ENCODE assay signal across 8 cellular contexts in genomic region chr5:73565969-73566547, GRCh38. TPM values are rescaled to one million over a fixed set of nuclear protein-coding genes. Genes with fewer than 3 reads are reported as not detected.
DNase-seq lines count a peak whose midpoint lies in the region; ATAC-seq, FAIRE-seq and TF ChIP-seq lines count a peak whose summit lies in the region.

No MANE protein-coding gene starts in this region.

- no peaks in the 10 kb centered on the region for H3K9me3 Mint-ChIP-seq in naive thymus-derived CD8-positive, alpha-beta T cell

- H3K9me3 ChIP-seq in ES-I3 (ENCODE audit: control insufficient read depth, insufficient read depth, low read length) = no peaks in the 10 kb centered on the region

- no peak for ATAC-seq in naive thymus-derived CD8-positive, alpha-beta T cell
- ATAC-seq in HG03520 (IDR thresholded peaks at IDR 0.05; ENCODE audit: unreplicated experiment) = no peak

- no peak for FAIRE-seq in bronchial epithelial cell (lab: Jason Lieb, UNC)

- H3K4me3 Mint-ChIP-seq in naive thymus-derived CD8-positive, alpha-beta T cell = peak overlapping the region; percentile 89 to 100 (median 98)

- peak overlapping the region; percentile 81 for H3K4me3 ChIP-seq in bronchial epithelial cell (ENCODE audit: low read depth, low read length)

- peaks cover 0 to 3% (median 0%) of the 10 kb centered on the region in 5 donors for H3K27me3 Mint-ChIP-seq in naive thymus-derived CD8-positive, alpha-beta T cell

- H3K9ac ChIP-seq in ES-I3 (ENCODE audit: low read depth, low read length) = peak overlapping the region; percentile 91

- H3K4me1 ChIP-seq in ES-I3 (ENCODE audit: insufficient read depth, low read length) = no peaks in the 10 kb centered on the region

- peak overlapping the region; percentile 97 to 100 (median 99) for H3K27ac Mint-ChIP-seq in naive thymus-derived CD8-positive, alpha-beta T cell

- no peak for TF ChIP-seq CTCF in bronchial epithelial cell (IDR thresholded peaks at IDR 0.05; ENCODE audit: insufficient read depth, low read length, severe bottlenecking)

- POLR2A ChIA-PET in naive thymus-derived CD8-positive, alpha-beta T cell (lab: Charles Lee) = interaction anchor here (3.0 kb wide), 1 partner anchor 68 kb away, joined by 36 read pairs; the partner anchor contains the start of gene BTF3

- DNase-seq in HT-29 (ENCODE audit: low spot score) (peak; percentile 14), bronchial epithelial cell (ENCODE audit: low read depth) (no peak), iPS-NIHi11 (ENCODE audit: low spot score) (no peak), pons (ENCODE audit: low spot score) (no peak), occipital lobe (lab: John Stamatoyannopoulos, UW) (no peak)
- no peak for DNase-seq in naive thymus-derived CD8-positive, alpha-beta T cell

- H3K36me3 Mint-ChIP-seq in naive thymus-derived CD8-positive, alpha-beta T cell = peaks cover 4 to 41% (median 12%) of the 10 kb centered on the region in 3 donors

- no peaks in the 10 kb centered on the region for H3K27me3 ChIP-seq in bronchial epithelial cell (ENCODE audit: control insufficient read depth, insufficient read depth, low read length)

- H3K36me3 ChIP-seq in ES-I3 (ENCODE audit: insufficient read depth, low read length) = peaks cover 11% of the 10 kb centered on the region
- H3K36me3 ChIP-seq in bronchial epithelial cell (ENCODE audit: control insufficient read depth, insufficient read depth, low read length) = peaks cover 3% of the 10 kb centered on the region

- H3K4me1 Mint-ChIP-seq in naive thymus-derived CD8-positive, alpha-beta T cell = peaks cover 21 to 54% (median 49%) of the 10 kb centered on the region in 4 donors

RNA-seq across cellular contexts. Expression of gene UTP15, which starts 0.5 kb away (rescaled TPM):
- 24.1 and 36.8 TPM in 2 replicates for total RNA-seq in HT-29 (2014; rRNA removed; shearing (Covaris generic))
- 23.6 and 45.0 TPM in 2 replicates for total RNA-seq in bronchial epithelial cell
- 10 to 100 TPM; 28.1 to 32.9 TPM for total RNA-seq in naive thymus-derived CD8-positive, alpha-beta T cell
- polyA plus RNA-seq in naive thymus-derived CD8-positive, alpha-beta T cell = 1 to 10 TPM; 5.3 to 9.8 (median 7.9) TPM
- 33.7 TPM for total RNA-seq in occipital lobe

RNA-seq across cellular contexts. Expression of gene ANKRA2, which starts 0.6 kb away (rescaled TPM):
- total RNA-seq in HT-29 (2014; rRNA removed; shearing (Covaris generic)) = 5.2 and 5.7 TPM in 2 replicates
- 19.2 and 34.3 TPM in 2 replicates for total RNA-seq in bronchial epithelial cell
- total RNA-seq in naive thymus-derived CD8-positive, alpha-beta T cell = 10 to 100 TPM; 57.8 to 64.2 TPM
- polyA plus RNA-seq in naive thymus-derived CD8-positive, alpha-beta T cell = 10 to 100 TPM; 20.9 to 22.8 (median 21.8) TPM
- total RNA-seq in occipital lobe = 56.1 TPM

RNA-seq across cellular contexts. Expression of gene ARHGEF28, which starts 59.9 kb away (rescaled TPM):
- total RNA-seq in HT-29 (2014; rRNA removed; shearing (Covaris generic)) = 20.1 and 36.5 TPM in 2 replicates
- total RNA-seq in bronchial epithelial cell = 37.4 and 44.7 TPM in 2 replicates
- under 1 TPM in 1 of 2 experiments, not detected in 1; 0.52 TPM for total RNA-seq in naive thymus-derived CD8-positive, alpha-beta T cell
- polyA plus RNA-seq in naive thymus-derived CD8-positive, alpha-beta T cell = not detected
- 6.7 TPM for total RNA-seq in occipital lobe
